1 cellular context compared by ENCODE assay signal in genomic region chrX:16186380-16187007, GRCh38.
TF ChIP-seq lines count a peak whose summit lies in the region.

No MANE protein-coding gene starts in this region.

TF ChIP-seq in H1, 55 proteins besides CTCF, POLR2A, EP300 and RAD21:
- 0 out of 2 replicates have a peak, but pooled peaks have one; percentile 41 for TF ChIP-seq TCF12 (IDR thresholded peaks at IDR 0.05; ENCODE audit: low read depth, low read length)
- TF ChIP-seq SUZ12 (IDR thresholded peaks at IDR 0.05; ENCODE audit: low read length), result no peak
- no peak for TF ChIP-seq CHD2 (IDR thresholded peaks at IDR 0.05; ENCODE audit: low read length)
- TF ChIP-seq CEBPB (IDR thresholded peaks at IDR 0.05; ENCODE audit: low read depth, low read length), result peak; percentile 8; the same call in 1 of the 2 replicates
- no peak for TF ChIP-seq CHD1 (IDR thresholded peaks at IDR 0.05; ENCODE audit: low read depth, low read length)
- peak; percentile 46 for TF ChIP-seq CHD7 (IDR thresholded peaks at IDR 0.05; ENCODE audit: insufficient replicate concordance, low read length)
- TF ChIP-seq CBX5 (IDR thresholded peaks at IDR 0.05; ENCODE audit: low read depth, low read length), result no peak
- peak; percentile 82 for TF ChIP-seq NANOG (IDR thresholded peaks at IDR 0.05; ENCODE audit: insufficient read depth, low read depth, low read length, poor library complexity, severe bottlenecking)
- TF ChIP-seq RBBP5 (IDR thresholded peaks at IDR 0.05; ENCODE audit: borderline replicate concordance, low read depth, low read length), result no peak
- 0 out of 4 replicates have a peak, but pooled peaks of 1 of the 2 experiments have one; percentile 58 for TF ChIP-seq HDAC2 (IDR thresholded peaks at IDR 0.05; ENCODE audit: borderline replicate concordance in 1 of 2, low read depth in 2 of 2, low read length in 2 of 2)
- TF ChIP-seq TEAD4 (IDR thresholded peaks at IDR 0.05; ENCODE audit: low read depth, low read length), result no peak
- no peak for TF ChIP-seq NRF1 (IDR thresholded peaks at IDR 0.05; ENCODE audit: low read depth, low read length)
